Comparison of ENCODE assay signal across 1 cellular context in genomic region chr10:110363572-110364411, GRCh38.
TF ChIP-seq lines count a peak whose summit lies in the region.

No MANE protein-coding gene starts in this region.

TF ChIP-seq in HCT116, 20 proteins besides CTCF, POLR2A, EP300 and RAD21:
- no peak for TF ChIP-seq YY1 (IDR thresholded peaks at IDR 0.05; ENCODE audit: extremely low read depth, insufficient replicate concordance, low read depth, low read length)
- TF ChIP-seq POLR2AphosphoS5 (IDR thresholded peaks at IDR 0.05; ENCODE audit: low read depth, low read length): no peak
- TF ChIP-seq ZNF274 (IDR thresholded peaks at IDR 0.05; ENCODE audit: low read depth, low read length): no peak
- no peak for TF ChIP-seq ATF3 (IDR thresholded peaks at IDR 0.05)
- no peak for TF ChIP-seq ELF1 (IDR thresholded peaks at IDR 0.05; ENCODE audit: borderline replicate concordance, low read depth)
- no peak for TF ChIP-seq JUND (IDR thresholded peaks at IDR 0.05)
- peak; percentile 40; the same call in 1 of the 2 replicates for TF ChIP-seq ZFX (IDR thresholded peaks at IDR 0.05)
